8 cellular contexts compared by ENCODE assay signal in the genomic region with DNA sequence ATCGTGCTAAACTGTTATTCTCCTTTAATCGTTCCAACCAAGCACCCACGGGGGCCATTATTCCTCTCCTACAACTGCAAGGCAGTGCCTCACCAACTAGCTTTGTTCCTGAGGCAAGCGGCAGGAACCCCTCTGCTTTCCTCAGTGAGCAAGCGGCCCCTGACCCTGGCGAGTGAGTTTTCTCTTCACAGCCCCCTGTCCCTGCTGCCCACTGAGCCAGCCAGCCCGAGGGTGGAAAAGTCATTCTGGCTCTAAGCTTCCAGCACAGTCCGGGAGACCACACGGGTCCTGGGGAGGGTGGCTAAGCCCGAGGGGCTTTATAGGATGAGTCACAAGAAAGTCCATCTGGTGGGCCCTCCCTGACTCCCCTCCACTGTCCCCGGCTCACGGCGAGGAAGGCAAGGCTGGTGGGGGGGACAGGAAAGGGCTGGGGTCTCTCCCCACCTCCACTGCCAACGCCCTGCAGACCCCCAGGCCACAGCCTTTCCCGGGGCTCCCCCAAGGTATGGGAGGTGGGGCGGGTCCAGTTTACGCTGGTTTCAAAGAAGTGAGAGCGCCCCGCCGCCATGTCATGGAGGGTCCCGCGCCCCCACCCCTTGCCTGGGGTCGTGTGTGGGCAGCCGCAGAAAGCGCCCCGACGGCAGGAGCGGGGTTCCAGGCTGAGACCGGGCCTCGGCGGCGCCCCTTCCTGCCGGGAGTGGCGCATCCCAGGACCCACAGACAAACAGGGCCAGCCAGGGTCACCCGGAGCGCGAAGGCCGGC. TPM values are rescaled to one million over a fixed set of nuclear protein-coding genes. Genes with fewer than 3 reads are reported as not detected.
DNase-seq lines count a peak whose midpoint lies in the region; ATAC-seq and TF ChIP-seq lines count a peak whose summit lies in the region.

No MANE protein-coding gene starts in this region.

- DNase-seq in activated naive CD4-positive, alpha-beta T cell treated with anti-CD3 and anti-CD28 coated beads for 36 hours, result no peak
- DNase-seq in activated naive CD4-positive, alpha-beta T cell treated with Interleukin-2 at 50 U/mL for 16 hours, result no peak
- no peak for DNase-seq in RWPE2 (ENCODE audit: low spot score)
- no peak for DNase-seq in fibroblast of lung (ENCODE audit: low read depth in 2 of 2)
- no peak for DNase-seq in progenitor cell of endocrine pancreas (ENCODE audit: low spot score, unreplicated experiment)
- no peak for DNase-seq in activated CD4-positive, CD25-positive, alpha-beta regulatory T cell treated with anti-CD3 and anti-CD28 coated beads, Interleukin-2, amount 50 U/mL, for 72 hours
- no peak for DNase-seq in Ammon's horn (ENCODE audit: low spot score)

- no peaks in the 10 kb centered on the region for H4K20me1 ChIP-seq in fibroblast of lung (ENCODE audit: control insufficient read depth, extremely low read depth, insufficient read depth, low read length)

- peak overlapping the region; percentile 87 for H3K27ac Mint-ChIP-seq in activated naive CD4-positive, alpha-beta T cell treated with anti-CD3 and anti-CD28 coated beads for 36 hours
- H3K27ac Mint-ChIP-seq in progenitor cell of endocrine pancreas, result peak overlapping the region; percentile 94

- ATAC-seq in RWPE2 (ENCODE audit: low read depth) (no peak), GM18498 (IDR thresholded peaks at IDR 0.05; ENCODE audit: unreplicated experiment) (no peak)

- H3K4me3 Mint-ChIP-seq in activated naive CD4-positive, alpha-beta T cell treated with anti-CD3 and anti-CD28 coated beads for 36 hours, result peak overlapping the region; percentile 83
- peak overlapping the region; percentile 83 for H3K4me3 Mint-ChIP-seq in progenitor cell of endocrine pancreas (ENCODE audit: low read depth)

- peak overlapping the region; percentile 99 for H3K9ac ChIP-seq in fibroblast of lung (ENCODE audit: insufficient read depth, low read length)

- CTCF ChIA-PET in activated naive CD4-positive, alpha-beta T cell treated with anti-CD3 and anti-CD28 coated beads for 36 hours (lab: Charles Lee), result interaction anchor here (1.5 kb wide), 1 partner anchor 12 kb away, joined by 3 read pairs; no protein-coding TSS in a partner anchor

- peaks cover 50% of the 10 kb centered on the region for H3K79me2 ChIP-seq in fibroblast of lung (ENCODE audit: control insufficient read depth, insufficient read depth, low read length)

- peak overlapping the region; percentile 96 for H3K4me2 ChIP-seq in fibroblast of lung (ENCODE audit: extremely low read depth, insufficient read depth, low read length)

- H3K36me3 ChIP-seq in RWPE2 (ENCODE audit: low read depth) (peaks cover 56% of the 10 kb centered on the region), fibroblast of lung (ENCODE audit: control insufficient read depth, insufficient read depth, low read length) (peaks cover 11% of the 10 kb centered on the region)

- no peak overlapping the region for H2AFZ ChIP-seq in fibroblast of lung (ENCODE audit: low read length)

- peaks cover 16% of the 10 kb centered on the region for H3K27me3 Mint-ChIP-seq in activated naive CD4-positive, alpha-beta T cell treated with anti-CD3 and anti-CD28 coated beads for 36 hours (ENCODE audit: low read depth)
- H3K27me3 Mint-ChIP-seq in progenitor cell of endocrine pancreas, result peaks cover 13% of the 10 kb centered on the region

- no peaks in the 10 kb centered on the region for H3K9me3 Mint-ChIP-seq in activated naive CD4-positive, alpha-beta T cell treated with anti-CD3 and anti-CD28 coated beads for 36 hours
- peaks cover 1% of the 10 kb centered on the region for H3K9me3 Mint-ChIP-seq in progenitor cell of endocrine pancreas (ENCODE audit: low read depth)

- intact Hi-C loops in activated naive CD4-positive, alpha-beta T cell treated with anti-CD3 and anti-CD28 coated beads for 36 hours (cut with micrococcal nuclease), result loop anchor here (1.0 to 5.0 kb wide), 5 partner anchors 96 to 659 kb away; a partner anchor contains a TSS

- H3K4me3 ChIP-seq in RWPE2 (ENCODE audit: severe bottlenecking) (peak overlapping the region; percentile 93), fibroblast of lung (replicated peaks in 1 of 4; ENCODE audit: control extremely low read depth in 1 of 4, insufficient read depth in 1 of 4, low read depth in 3 of 4, low read length in 4 of 4) (peak overlapping the region; percentile 71 to 98 (median 87))

- H3K27me3 ChIP-seq in RWPE2 (ENCODE audit: insufficient read depth, poor library complexity, severe bottlenecking) (peaks cover 3% of the 10 kb centered on the region), fibroblast of lung (ENCODE audit: control insufficient read depth, insufficient read depth, low read length) (peaks cover 3% of the 10 kb centered on the region)

- H3K36me3 Mint-ChIP-seq in activated naive CD4-positive, alpha-beta T cell treated with anti-CD3 and anti-CD28 coated beads for 36 hours (ENCODE audit: low read depth), result peaks cover 39% of the 10 kb centered on the region
- peaks cover 23% of the 10 kb centered on the region for H3K36me3 Mint-ChIP-seq in progenitor cell of endocrine pancreas (ENCODE audit: insufficient read depth)

- H3K27ac ChIP-seq in RWPE2 (ENCODE audit: poor library complexity, severe bottlenecking), result peak overlapping the region; percentile 79
- H3K27ac ChIP-seq in fibroblast of lung (ENCODE audit: insufficient read depth, low read length), result peak overlapping the region; percentile 97

- TF ChIP-seq CTCF in RWPE2 (IDR thresholded peaks at IDR 0.05; ENCODE audit: poor library complexity, severe bottlenecking) (no peak), fibroblast of lung (conservative IDR thresholded peaks at IDR 0.05 in 1 of 2, IDR thresholded peaks at IDR 0.05 in 1 of 2; ENCODE audit: low read depth in 1 of 2, low read length in 2 of 2) (no peak), progenitor cell of endocrine pancreas (IDR thresholded peaks at IDR 0.05; ENCODE audit: unreplicated experiment) (no peak)

- peaks cover 61% of the 10 kb centered on the region for H3K4me1 Mint-ChIP-seq in activated naive CD4-positive, alpha-beta T cell treated with anti-CD3 and anti-CD28 coated beads for 36 hours (ENCODE audit: low read depth)
- peaks cover 32% of the 10 kb centered on the region for H3K4me1 Mint-ChIP-seq in progenitor cell of endocrine pancreas (ENCODE audit: low read depth)

- H3K9me3 ChIP-seq in RWPE2 (ENCODE audit: severe bottlenecking) (no peaks in the 10 kb centered on the region), fibroblast of lung (ENCODE audit: control insufficient read depth, insufficient read depth, low read depth, low read length) (no peaks in the 10 kb centered on the region)

- H3K4me1 ChIP-seq in RWPE2 (ENCODE audit: insufficient read depth, poor library complexity, severe bottlenecking) (peaks cover 9% of the 10 kb centered on the region), fibroblast of lung (ENCODE audit: control insufficient read depth, extremely low read depth, insufficient read depth, low read length) (peaks cover 7% of the 10 kb centered on the region)

RNA-seq across cellular contexts. Expression of a gene that starts 45.0 kb away (rescaled TPM):
- under 1 TPM; 0.37 to 0.48 TPM for total RNA-seq in activated naive CD4-positive, alpha-beta T cell treated with anti-CD3 and anti-CD28 coated beads for 36 hours
- total RNA-seq in fibroblast of lung (0.66 TPM in 1 of 2 replicates, not detected in the other), progenitor cell of endocrine pancreas (1.4 and 2.0 TPM in 2 replicates)
- 0.03 and 0.09 TPM in 2 replicates for polyA plus RNA-seq in fibroblast of lung
- 0.14 and 0.24 TPM in 2 replicates for polyA plus RNA-seq in fibroblast of lung (2012)
- polyA minus RNA-seq in fibroblast of lung (ENCODE audit: low replicate concordance), result not detected in 2 replicates
